Comparison of ENCODE assay signal across 23 cellular contexts in the genomic region with DNA sequence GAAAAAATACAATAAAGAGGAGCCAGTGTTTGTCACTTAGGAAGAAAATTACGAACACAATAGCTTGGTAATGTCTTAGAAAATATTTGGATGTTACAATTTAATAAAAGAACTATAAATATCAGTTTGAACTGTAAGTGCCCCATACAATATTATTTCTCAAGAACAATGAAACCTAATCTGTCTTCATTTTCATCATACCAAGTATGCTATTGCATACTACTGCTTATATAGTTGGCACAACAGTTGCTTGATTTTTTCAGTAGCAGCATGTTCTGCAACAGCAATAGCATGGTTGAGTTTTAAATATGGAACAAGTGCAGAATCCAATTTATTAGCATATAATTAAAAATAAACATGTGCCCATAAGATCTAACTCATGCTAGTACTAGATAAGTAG.
DNase-seq lines count a peak whose midpoint lies in the region; ATAC-seq and TF ChIP-seq lines count a peak whose summit lies in the region.
"Had no signal": no experiment of that assay in that cellular context is flagged by ENCODE, and none has a peak within 500 bp of the region (broad histone marks: within the 10 kb centered on the region; RNA-seq: fewer than 3 reads in every experiment).

No MANE protein-coding gene starts in this region.

- POLR2A ChIA-PET in SK-N-SH (lab: Yijun Ruan, JAX): no interaction called here

- H3K9me2 ChIP-seq in SK-N-SH: no peaks in the 10 kb centered on the region

- H3K79me2 ChIP-seq in SK-N-SH (ENCODE audit: insufficient read depth): no peaks in the 10 kb centered on the region

- no peaks in the 10 kb centered on the region for H4K20me1 ChIP-seq in SK-N-SH (ENCODE audit: insufficient read depth)
- H4K20me1 ChIP-seq: BLaER1 had no signal

- H3K9me3 ChIP-seq in SK-N-SH: no peaks in the 10 kb centered on the region
- H3K9me3 ChIP-seq: BE2C, BLaER1 had no signal

- no peak overlapping the region for H3K4me3 ChIP-seq in SK-N-SH (ENCODE audit: low read depth in 2 of 2, low read length in 1 of 2)
- H3K4me3 ChIP-seq: BLaER1, GM12878 had no signal

- 0 out of 4 replicates have a peak, but pooled peaks cover 0 to 3% of the 10 kb centered on the region in 2 experiments for H3K4me1 ChIP-seq in SK-N-SH (ENCODE audit: control insufficient read depth in 1 of 2, insufficient read depth in 2 of 2, low read depth in 1 of 2, low read length in 1 of 2)
- H3K4me1 ChIP-seq: BE2C, BLaER1 had no signal

- no peak overlapping the region for H3K9ac ChIP-seq in SK-N-SH
- H3K9ac ChIP-seq: BLaER1 had no signal

- TF ChIP-seq EP300 in SK-N-SH (IDR thresholded peaks at IDR 0.05; ENCODE audit: borderline replicate concordance in 1 of 2, low read depth in 1 of 2, low read length in 1 of 2): no peak

- TF ChIP-seq CTCF in SK-N-SH (IDR thresholded peaks at IDR 0.05): no peak

- DNase-seq in SK-N-SH (no peak), dedifferentiated amniotic fluid mesenchymal stem cell (ENCODE audit: extremely low spot score) (peak; percentile 31), iris pigment epithelial cell (ENCODE audit: low read depth) (peak; percentile 26), germinal center (ENCODE audit: low spot score) (no peak), A172 (ENCODE audit: low spot score) (no peak)
- DNase-seq: ACHN; BE2C; C1 segment of cervical spinal cord; CD4-positive, alpha-beta memory T cell; CD4-positive, CD25-positive, alpha-beta regulatory T cell; CD8-positive, alpha-beta memory T cell; COR-L47; DMS 273 treated with DMSO at 0.1 percent for 48 hours; DMS153; DMS53; DMS79; DND-41; EL; GDM1 had no signal

- no peaks in the 10 kb centered on the region for H3K27me3 ChIP-seq in SK-N-SH (ENCODE audit: insufficient read depth)
- H3K27me3 ChIP-seq: BE2C, BLaER1 had no signal

- peak; percentile 74 for ATAC-seq in SK-N-SH treated with all-trans-retinoic acid at 6 μM for 48 hours
- ATAC-seq: GM12878 had no signal

- no peak overlapping the region for H3K4me2 ChIP-seq in SK-N-SH
- H3K4me2 ChIP-seq: BLaER1 had no signal

- no peaks in the 10 kb centered on the region for H3K36me3 ChIP-seq in SK-N-SH (replicated peaks in 1 of 2; ENCODE audit: control insufficient read depth in 1 of 2, insufficient read depth in 2 of 2, low read length in 1 of 2)
- H3K36me3 ChIP-seq: BE2C, BLaER1 had no signal

- H3F3A ChIP-seq in SK-N-SH (replicated peaks; ENCODE audit: insufficient read depth): no peaks in the 10 kb centered on the region

- H3K27ac ChIP-seq in SK-N-SH (ENCODE audit: low read depth in 2 of 2, low read length in 1 of 2): no peak overlapping the region
- H3K27ac ChIP-seq: 22Rv1, BLaER1 had no signal

- TF ChIP-seq RAD21 in SK-N-SH (IDR thresholded peaks at IDR 0.05; ENCODE audit: low read length): no peak

- 80% methylated on average over 1 of the region's 1 CpG for WGBS in SK-N-SH (ENCODE audit: low lambda C conversion rate)

- CTCF ChIA-PET in SK-N-SH (lab: Yijun Ruan, JAX): no interaction called here

- no peak overlapping the region for H2AFZ ChIP-seq in SK-N-SH (ENCODE audit: low read depth)

TF ChIP-seq in SK-N-SH treated with all-trans-retinoic acid at 6 μM for 48 hours, 23 proteins besides CTCF, POLR2A, EP300 and RAD21:
- TF ChIP-seq ARNTL (CRISPR knock-in tag; IDR thresholded peaks at IDR 0.05; ENCODE audit: borderline replicate concordance, low read depth) (no peak), TSHZ2 (CRISPR knock-in tag; IDR thresholded peaks at IDR 0.05) (no peak), TOX (CRISPR knock-in tag; IDR thresholded peaks at IDR 0.05; ENCODE audit: borderline replicate concordance) (no peak), OSR1 (CRISPR knock-in tag; IDR thresholded peaks at IDR 0.05) (no peak)

TF ChIP-seq in SK-N-SH, 30 proteins besides CTCF, POLR2A, EP300 and RAD21:
- TF ChIP-seq, protein P1, sequence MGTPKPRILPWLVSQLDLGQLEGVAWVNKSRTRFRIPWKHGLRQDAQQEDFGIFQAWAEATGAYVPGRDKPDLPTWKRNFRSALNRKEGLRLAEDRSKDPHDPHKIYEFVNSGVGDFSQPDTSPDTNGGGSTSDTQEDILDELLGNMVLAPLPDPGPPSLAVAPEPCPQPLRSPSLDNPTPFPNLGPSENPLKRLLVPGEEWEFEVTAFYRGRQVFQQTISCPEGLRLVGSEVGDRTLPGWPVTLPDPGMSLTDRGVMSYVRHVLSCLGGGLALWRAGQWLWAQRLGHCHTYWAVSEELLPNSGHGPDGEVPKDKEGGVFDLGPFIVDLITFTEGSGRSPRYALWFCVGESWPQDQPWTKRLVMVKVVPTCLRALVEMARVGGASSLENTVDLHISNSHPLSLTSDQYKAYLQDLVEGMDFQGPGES (IDR thresholded peaks at IDR 0.05; ENCODE audit: low read depth, low read length): no peak
- TF ChIP-seq, protein P2, sequence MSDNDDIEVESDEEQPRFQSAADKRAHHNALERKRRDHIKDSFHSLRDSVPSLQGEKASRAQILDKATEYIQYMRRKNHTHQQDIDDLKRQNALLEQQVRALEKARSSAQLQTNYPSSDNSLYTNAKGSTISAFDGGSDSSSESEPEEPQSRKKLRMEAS (IDR thresholded peaks at IDR 0.05; ENCODE audit: low read depth): no peak
- TF ChIP-seq FOXM1 (IDR thresholded peaks at IDR 0.05; ENCODE audit: low read depth) (no peak), JUND (IDR thresholded peaks at IDR 0.05) (no peak), GATA2 (CRISPR knock-in tag; IDR thresholded peaks at IDR 0.05) (no peak), TAF1 (IDR thresholded peaks at IDR 0.05; ENCODE audit: borderline replicate concordance, low read depth, low read length) (no peak), EZH2phosphoT487 (IDR thresholded peaks at IDR 0.05; ENCODE audit: borderline replicate concordance, low read depth) (no peak), FOXJ3 (CRISPR knock-in tag; IDR thresholded peaks at IDR 0.05) (no peak), RFX5 (IDR thresholded peaks at IDR 0.05; ENCODE audit: low read length) (no peak), FOSL2 (IDR thresholded peaks at IDR 0.05; ENCODE audit: borderline replicate concordance, low read depth) (no peak), GABPA (IDR thresholded peaks at IDR 0.05; ENCODE audit: low read depth) (no peak), MEF2A (IDR thresholded peaks at IDR 0.05; ENCODE audit: borderline replicate concordance, low read depth) (no peak), SIN3A (IDR thresholded peaks at IDR 0.05; ENCODE audit: borderline replicate concordance, low read depth, low read length) (no peak), POLR2AphosphoS5 (IDR thresholded peaks at IDR 0.05; ENCODE audit: low read depth, low read length) (no peak), USF2 (IDR thresholded peaks at IDR 0.05; ENCODE audit: borderline replicate concordance, low read depth, low read length) (no peak), REST (IDR thresholded peaks at IDR 0.05; ENCODE audit: low read depth, low read length) (no peak)
- TF ChIP-seq, protein P3, sequence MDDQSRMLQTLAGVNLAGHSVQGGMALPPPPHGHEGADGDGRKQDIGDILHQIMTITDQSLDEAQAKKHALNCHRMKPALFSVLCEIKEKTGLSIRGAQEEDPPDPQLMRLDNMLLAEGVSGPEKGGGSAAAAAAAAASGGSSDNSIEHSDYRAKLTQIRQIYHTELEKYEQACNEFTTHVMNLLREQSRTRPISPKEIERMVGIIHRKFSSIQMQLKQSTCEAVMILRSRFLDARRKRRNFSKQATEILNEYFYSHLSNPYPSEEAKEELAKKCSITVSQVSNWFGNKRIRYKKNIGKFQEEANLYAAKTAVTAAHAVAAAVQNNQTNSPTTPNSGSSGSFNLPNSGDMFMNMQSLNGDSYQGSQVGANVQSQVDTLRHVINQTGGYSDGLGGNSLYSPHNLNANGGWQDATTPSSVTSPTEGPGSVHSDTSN (IDR thresholded peaks at IDR 0.05): no peak

Comparison
In these comparisons a context has a peak if more than half of its experiments do, and no peak if none do; other contexts are left out.
1. DNase-seq: peak in dedifferentiated amniotic fluid mesenchymal stem cell (single experiment) and iris pigment epithelial cell (single experiment); none in SK-N-SH (single experiment), germinal center (single experiment) and A172 (single experiment).